In the genomic region with DNA sequence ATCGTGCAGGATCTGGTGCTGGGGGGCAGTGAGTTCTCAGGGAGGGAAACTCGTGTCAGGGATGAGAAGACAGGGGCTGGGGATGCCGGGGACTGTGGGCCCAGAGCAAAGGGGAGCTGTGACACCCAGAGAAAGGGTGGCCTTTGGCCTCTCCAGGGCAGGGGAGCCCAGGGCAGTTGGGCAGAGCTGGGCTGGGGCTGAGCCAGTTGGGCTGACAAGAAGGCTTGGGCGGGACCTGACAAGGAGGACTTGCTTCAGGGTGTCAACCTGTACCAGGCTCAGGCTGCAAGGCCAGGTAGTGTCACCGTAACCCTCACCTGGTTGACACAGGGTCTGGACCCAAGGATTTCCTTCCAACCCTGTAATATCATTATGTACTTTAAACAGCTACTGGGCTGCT, we compare ENCODE assay signal across 15 cellular contexts. TPM values are rescaled to one million over a fixed set of nuclear protein-coding genes. Genes with fewer than 3 reads are reported as not detected.
A peak's percentile ranks its signal among the peaks of the same experiment; 100 is the strongest.
DNase-seq lines count a peak whose midpoint lies in the region; FAIRE-seq and TF ChIP-seq lines count a peak whose summit lies in the region.
"Had no signal": no experiment of that assay in that cellular context is flagged by ENCODE, and none has a peak within 500 bp of the region (broad histone marks: within the 10 kb centered on the region; RNA-seq: fewer than 3 reads in every experiment).

No MANE protein-coding gene starts in this region.

- no peak for TF ChIP-seq RAD21 in liver (IDR thresholded peaks at IDR 0.05)

- no peak overlapping the region for H4K8ac ChIP-seq in H9 (replicated peaks; ENCODE audit: insufficient read length, low read depth, low read length)

- peaks cover 4% of the 10 kb centered on the region for H3K27me3 Mint-ChIP-seq in H9 (ENCODE audit: low read depth)

- no peak for DNase-seq in H9
- no peak for DNase-seq in mammary epithelial cell
- peak; percentile 74 for DNase-seq in small intestine
- no peak for DNase-seq in activated T-cell treated with anti-CD3 and anti-CD28 coated beads, Interleukin-2, amount 50 U/mL, for 1 hour
- DNase-seq in globus pallidus (ENCODE audit: low spot score): no peak
- DNase-seq in KBM-7: no peak
- DNase-seq in AG08395 (ENCODE audit: low spot score): no peak
- DNase-seq: activated CD4-positive, alpha-beta T cell treated with anti-CD3 and anti-CD28 coated beads for 1 hour; BE2C; effector CD4-positive, alpha-beta T cell; NCI-H187 treated with DMSO at 0.1 percent for 48 hours had no signal

- H2AK5ac ChIP-seq in H9 (ENCODE audit: insufficient read length, low read length): no peak overlapping the region

- no peaks in the 10 kb centered on the region for H3K23me2 ChIP-seq in H9 (ENCODE audit: insufficient read length, low read depth, low read length, poor library complexity, severe bottlenecking)

- peak overlapping the region in 2 of 3 experiments; percentile 35 to 38; a peak in 2 of 7 replicates for H3K27ac Mint-ChIP-seq in H9

- WGBS in H9 (ENCODE audit: extremely low coverage, insufficient read length, low lambda C conversion rate): no CpG with 5 or more reads among the region's 5 CpGs
- 100% methylated on average over 1 of the region's 5 CpGs for WGBS in mammary epithelial cell (ENCODE audit: low coverage, missing lambda C conversion rate)
- WGBS in liver: 50% methylated on average over 5 of the region's 5 CpGs
- 44 to 72% (median 58%) methylated on average over 4 to 5 of the region's 5 CpGs for WGBS in small intestine, 3 donors

- no peak overlapping the region for H3K4ac ChIP-seq in H9 (ENCODE audit: low read depth, low read length)

- H2BK12ac ChIP-seq in H9 (ENCODE audit: insufficient read length, low read depth, low read length): no peak overlapping the region

- TF ChIP-seq CTCF in H9 (conservative IDR thresholded peaks at IDR 0.05): no peak
- no peak for TF ChIP-seq CTCF in mammary epithelial cell (conservative IDR thresholded peaks at IDR 0.05 in 1 of 2, IDR thresholded peaks at IDR 0.05 in 1 of 2; ENCODE audit: extremely low read depth in 1 of 2, insufficient read depth in 1 of 2, low read depth in 1 of 2, low read length in 2 of 2)
- TF ChIP-seq CTCF in liver (IDR thresholded peaks at IDR 0.05; ENCODE audit: low read depth, low read length, missing input control): no peak

- H3K4me1 Mint-ChIP-seq in H9: peaks cover 11 to 19% of the 10 kb centered on the region in 2 experiments; a peak in 3 of 4 replicates

- no peaks in the 10 kb centered on the region for H3K27me3 ChIP-seq in H9 (ENCODE audit: insufficient read depth, low read length)
- no peaks in the 10 kb centered on the region for H3K27me3 ChIP-seq in mammary epithelial cell (ENCODE audit: insufficient read depth, low read length)
- H3K27me3 ChIP-seq in liver (ENCODE audit: control insufficient read depth in 4 of 4, insufficient read depth in 4 of 4, low read length in 3 of 4): no peaks in the 10 kb centered on the region
- no peaks in the 10 kb centered on the region for H3K27me3 ChIP-seq in small intestine (ENCODE audit: control insufficient read depth in 2 of 2, insufficient read depth in 2 of 2, low read length in 2 of 2)
- H3K27me3 ChIP-seq: BE2C had no signal

- no peak overlapping the region for H2BK120ac ChIP-seq in H9 (ENCODE audit: low read depth, low read length, poor library complexity, severe bottlenecking)

- H3K4me1 ChIP-seq in H9 (ENCODE audit: insufficient read depth, low read length) (no peaks in the 10 kb centered on the region), mammary epithelial cell (ENCODE audit: insufficient read depth, low read length) (peaks cover 35% of the 10 kb centered on the region), liver (ENCODE audit: control insufficient read depth in 4 of 4, insufficient read depth in 4 of 4, low read length in 3 of 4) (peaks cover 15 to 38% (median 29%) of the 10 kb centered on the region in 4 donors), small intestine (ENCODE audit: control insufficient read depth in 2 of 2, insufficient read depth in 1 of 2, low read depth in 1 of 2, low read length in 1 of 2) (peaks cover 0 to 2% of the 10 kb centered on the region in 2 donors)
- H3K4me1 ChIP-seq: BE2C had no signal

- no peak overlapping the region for H3K56ac ChIP-seq in H9 (ENCODE audit: insufficient read length, low read depth, low read length)

- no peak overlapping the region for H4K91ac ChIP-seq in H9 (ENCODE audit: insufficient read length, low read depth, low read length)

- FAIRE-seq in small intestine (lab: Jason Lieb, UNC): no peak
- FAIRE-seq: GM12891 had no signal

- H3K4me3 Mint-ChIP-seq in H9: no peak overlapping the region

- H3K9me3 ChIP-seq in H9 (ENCODE audit: control insufficient read depth, low read depth, low read length) (no peaks in the 10 kb centered on the region), mammary epithelial cell (replicated peaks; ENCODE audit: insufficient read depth, low read length) (no peaks in the 10 kb centered on the region), liver (ENCODE audit: control insufficient read depth in 4 of 4, low read length in 3 of 4) (no peaks in the 10 kb centered on the region), small intestine (ENCODE audit: control insufficient read depth, low read depth) (no peaks in the 10 kb centered on the region)
- H3K9me3 ChIP-seq: BE2C had no signal

- in situ Hi-C loops in mammary epithelial cell (cut with MboI; ENCODE audit: low sequenced_read_pairs in 2 of 2) (no loop called here), KBM-7 (cut with MboI; ENCODE audit: low pct_unique_long_range_greater_than_20kb, low sequenced_read_pairs) (no loop called here)

- intact Hi-C loops in mammary epithelial cell (cut with micrococcal nuclease): no loop called here

- H3T11ph ChIP-seq in H9 (ENCODE audit: low read length): no peak overlapping the region

- H2AFZ ChIP-seq in H9 (ENCODE audit: low read length) (no peak overlapping the region), mammary epithelial cell (ENCODE audit: low read depth, low read length) (peak overlapping the region; percentile 65)

- BruUV-seq in mammary epithelial cell (replicated peaks; lab: Mats Ljungman, UMichigan): no TSS peak

- no peak overlapping the region for H2BK5ac ChIP-seq in H9 (ENCODE audit: insufficient read length, low read length)

- no peak overlapping the region for H3K27ac ChIP-seq in H9 (ENCODE audit: insufficient read length, low read depth, low read length)
- H3K27ac ChIP-seq in mammary epithelial cell (ENCODE audit: insufficient read depth, low read depth, low read length): no peak overlapping the region
- H3K27ac ChIP-seq in liver (ENCODE audit: low read depth in 1 of 2, low read length in 2 of 2): peak overlapping the region; percentile 28
- H3K27ac ChIP-seq in small intestine (ENCODE audit: low read depth in 1 of 2, low read length in 1 of 2): peak overlapping the region; percentile 11 to 79
- H3K27ac ChIP-seq: SK-N-MC had no signal

- CTCF ChIA-PET in mammary epithelial cell (lab: Charles Lee; ENCODE audit: low non-redundant PET): no interaction called here

- peaks cover 0 to 1% (median 0%) of the 10 kb centered on the region in 3 experiments; a peak in 1 of 7 replicates for H3K36me3 Mint-ChIP-seq in H9 (ENCODE audit: insufficient read depth in 1 of 3, low read depth in 3 of 3)

- H3K4me3 ChIP-seq in mammary epithelial cell (replicated peaks in 1 of 3; ENCODE audit: insufficient read depth in 1 of 3, low read depth in 2 of 3, low read length in 3 of 3): no peak overlapping the region
- H3K4me3 ChIP-seq in liver (ENCODE audit: low read depth in 1 of 3, low read length in 3 of 3): no peak overlapping the region
- H3K4me3 ChIP-seq in small intestine (ENCODE audit: low read depth in 1 of 2, low read length in 2 of 2): no peak overlapping the region
- H3K4me3 ChIP-seq: SK-N-MC had no signal

- H3K36me3 ChIP-seq in mammary epithelial cell (ENCODE audit: insufficient read depth, low read length): peaks cover under 1% of the 10 kb centered on the region
- peaks cover 0 to 2% (median under 1%) of the 10 kb centered on the region in 4 donors for H3K36me3 ChIP-seq in liver (ENCODE audit: control insufficient read depth in 4 of 4, insufficient read depth in 3 of 4, low read depth in 1 of 4, low read length in 3 of 4)
- H3K36me3 ChIP-seq in small intestine (ENCODE audit: control insufficient read depth in 2 of 2, insufficient read depth in 2 of 2, low read length in 2 of 2): peaks cover 0 to 1% of the 10 kb centered on the region in 2 donors
- H3K36me3 ChIP-seq: BE2C had no signal

- H4K20me1 ChIP-seq in H9 (ENCODE audit: control insufficient read depth, insufficient read depth, insufficient read length) (no peaks in the 10 kb centered on the region), mammary epithelial cell (ENCODE audit: insufficient read depth, low read length) (no peaks in the 10 kb centered on the region)

- H3K18ac ChIP-seq in H9 (ENCODE audit: insufficient read length, low read depth, low read length): no peak overlapping the region

- H3K79me2 ChIP-seq in H9 (ENCODE audit: insufficient read depth, low read length) (no peaks in the 10 kb centered on the region), mammary epithelial cell (ENCODE audit: insufficient read depth, low read length) (no peaks in the 10 kb centered on the region)

- H3K4me2 ChIP-seq in H9 (ENCODE audit: insufficient read depth, insufficient read length, low read length): no peak overlapping the region
- H3K4me2 ChIP-seq in mammary epithelial cell (ENCODE audit: insufficient read depth, low read depth, low read length): no peak overlapping the region

- no peak overlapping the region for H2BK15ac ChIP-seq in H9 (ENCODE audit: low read depth, low read length)

- no peaks in the 10 kb centered on the region for H3K79me1 ChIP-seq in H9 (ENCODE audit: insufficient read depth, low read depth, low read length, poor library complexity, severe bottlenecking)

- H2BK20ac ChIP-seq in H9 (ENCODE audit: low read depth, low read length, poor library complexity, severe bottlenecking): no peak overlapping the region

- no peak overlapping the region for H3K23ac ChIP-seq in H9 (ENCODE audit: insufficient read length, low read depth, low read length)

- H3K9ac ChIP-seq in H9 (ENCODE audit: extremely low read depth, insufficient read length, low read length): no peak overlapping the region
- H3K9ac ChIP-seq in mammary epithelial cell (ENCODE audit: insufficient read depth, low read length): no peak overlapping the region
- no peak overlapping the region for H3K9ac ChIP-seq in liver (ENCODE audit: low read depth in 1 of 2, low read length in 2 of 2)

- no peak overlapping the region for H3K14ac ChIP-seq in H9 (ENCODE audit: insufficient read depth, low read length)

- H4K5ac ChIP-seq in H9 (ENCODE audit: insufficient read length, low read depth, low read length): no peak overlapping the region

- dilution Hi-C loops in mammary epithelial cell (cut with HindIII; ENCODE audit: low sequenced_read_pairs): no loop called here

- no peaks in the 10 kb centered on the region for H3K9me3 Mint-ChIP-seq in H9

RNA-seq across cellular contexts. Expression of gene ANPEP, which starts 13.2 kb away (rescaled TPM):
- total RNA-seq in H9 (2021) (3.5 and 3.6 TPM in 2 replicates), mammary epithelial cell (1 to 10 TPM; 4.3 to 5.9 TPM), liver (100 to 1,000 TPM in 1 of 2 donors, 10 to 100 TPM in 1; 88.8 to 182 TPM)
- polyA plus RNA-seq in mammary epithelial cell (1.5 TPM), liver (100 to 1,000 TPM; 150 to 227 TPM), small intestine (1,000 to 10,000 TPM; 1,286 to 3,293 (median 3,150) TPM)
- not detected for polyA minus RNA-seq in mammary epithelial cell

RNA-seq across cellular contexts. Expression of gene MESP2, which starts 51.7 kb away (rescaled TPM):
- total RNA-seq in H9 (2021) (0.28 TPM in 1 of 2 replicates, not detected in the other), mammary epithelial cell (under 1 TPM in 1 of 2 donors, not detected in 1; 0.31 TPM), liver (not detected)
- polyA plus RNA-seq in mammary epithelial cell (0.10 TPM), liver (under 1 TPM in 1 of 2 donors, not detected in 1; 0.03 TPM), small intestine (under 1 TPM in 1 of 3 donors, not detected in 2; 0.39 TPM)
- polyA minus RNA-seq in mammary epithelial cell: not detected
- total RNA-seq: glomerular endothelial cell had no signal

Comparison
In these comparisons a context has a peak if more than half of its experiments do, and no peak if none do; other contexts are left out.
1. H3K27ac ChIP-seq: peak in liver (2 of 2) and small intestine (2 of 2); none in H9 (single experiment) and mammary epithelial cell (single experiment).
2. RNA of gene ANPEP, which starts 13.2 kb away (total RNA-seq): 88.8 to 182 TPM in liver; 4.3 to 5.9 TPM in mammary epithelial cell and 3.5 to 3.6 TPM in H9; every median in the first group is over 10 times any median in the second.